Comparison of ENCODE assay signal across 8 cellular contexts in genomic region chr1:32872189-32872898, GRCh38. TPM values are rescaled to one million over a fixed set of nuclear protein-coding genes. Genes with fewer than 3 reads are reported as not detected.
DNase-seq lines count a peak whose midpoint lies in the region; ATAC-seq lines count a peak whose summit lies in the region.

No MANE protein-coding gene starts in this region.

- peaks cover 18% of the 10 kb centered on the region for H3K4me1 ChIP-seq in SJCRH30

- no peaks in the 10 kb centered on the region for H3K9me3 ChIP-seq in SJCRH30 (replicated peaks)

- H3K36me3 ChIP-seq in SJCRH30 = peaks cover 7% of the 10 kb centered on the region

- peak overlapping the region; percentile 62 for H3K27ac ChIP-seq in SJCRH30

- intact Hi-C loops in Right ventricle myocardium inferior (cut with DNase I) = loop anchor here (2.0 to 5.0 kb wide), 2 partner anchors 56 to 170 kb away; partner anchors contain the start of genes S100PBP, SYNC and YARS1
- intact Hi-C loops in posterior cingulate gyrus (cut with DNase I) = loop anchor here (1.0 kb wide), 1 partner anchor 44 kb away; no protein-coding TSS in a partner anchor

- ATAC-seq in Right ventricle myocardium inferior = peak; percentile 42
- no peak for ATAC-seq in GM18502 (IDR thresholded peaks at IDR 0.05; ENCODE audit: poor library complexity, unreplicated experiment)

- DNase-seq in DMS53 (lab: John Stamatoyannopoulos, UW) (peak; percentile 67), LoVo (ENCODE audit: low spot score) (peak; percentile 42), SJCRH30 (peak; percentile 96 to 99), Right ventricle myocardium inferior (ENCODE audit: missing footprints) (no peak), posterior cingulate gyrus (peak in 7 of 10 donors; percentile 61 to 92 (median 76)), ureter (ENCODE audit: low spot score) (peak; percentile 75)
- DNase-seq in activated gamma-delta T cell treated with anti-CD3 and anti-CD28 coated beads, Interleukin-2, amount 50 U/mL, for 16 hours (ENCODE audit: low read depth) = peak; percentile 58

- no peaks in the 10 kb centered on the region for H3K27me3 ChIP-seq in SJCRH30

- peak overlapping the region; percentile 74 for H3K4me3 ChIP-seq in SJCRH30

RNA-seq across cellular contexts. Expression of gene FNDC5, which starts 1.6 kb away (rescaled TPM):
- total RNA-seq in SJCRH30 (2014; rRNA removed; shearing (Covaris generic)) = 66.2 and 72.2 TPM in 2 replicates
- total RNA-seq in Right ventricle myocardium inferior (139 TPM), ureter (1.7 TPM)

RNA-seq across cellular contexts. Expression of gene HPCA, which starts 13.9 kb away (rescaled TPM):
- not detected in 2 replicates for total RNA-seq in SJCRH30 (2014; rRNA removed; shearing (Covaris generic))
- total RNA-seq in Right ventricle myocardium inferior = not detected
- 0.75 TPM for total RNA-seq in ureter

RNA-seq across cellular contexts. Expression of gene TMEM54, which starts 28.8 kb away (rescaled TPM):
- total RNA-seq in SJCRH30 (2014; rRNA removed; shearing (Covaris generic)) = 17.6 and 18.6 TPM in 2 replicates
- 10.9 TPM for total RNA-seq in Right ventricle myocardium inferior
- 88.7 TPM for total RNA-seq in ureter

RNA-seq across cellular contexts. Expression of gene S100PBP, which starts 54.9 kb away (rescaled TPM):
- total RNA-seq in SJCRH30 (2014; rRNA removed; shearing (Covaris generic)) = 37.1 and 42.6 TPM in 2 replicates
- total RNA-seq in Right ventricle myocardium inferior (11.7 TPM), ureter (41.0 TPM)

RNA-seq across cellular contexts. Expression of gene YARS1, which starts 55.2 kb away (rescaled TPM):
- total RNA-seq in SJCRH30 (2014; rRNA removed; shearing (Covaris generic)) = 81.3 and 91.7 TPM in 2 replicates
- total RNA-seq in Right ventricle myocardium inferior (29.8 TPM), ureter (205 TPM)

Comparison
In these comparisons a context has a peak if more than half of its experiments do, and no peak if none do; other contexts are left out.
1. RNA of gene FNDC5, which starts 1.6 kb away (total RNA-seq): 139 TPM in Right ventricle myocardium inferior (single experiment) and 66.2 to 72.2 TPM in SJCRH30; 1.7 TPM in ureter (single experiment); every median in the first group is over 10 times any median in the second.